ENCODE assay signal across 1 cellular context in the genomic region with DNA sequence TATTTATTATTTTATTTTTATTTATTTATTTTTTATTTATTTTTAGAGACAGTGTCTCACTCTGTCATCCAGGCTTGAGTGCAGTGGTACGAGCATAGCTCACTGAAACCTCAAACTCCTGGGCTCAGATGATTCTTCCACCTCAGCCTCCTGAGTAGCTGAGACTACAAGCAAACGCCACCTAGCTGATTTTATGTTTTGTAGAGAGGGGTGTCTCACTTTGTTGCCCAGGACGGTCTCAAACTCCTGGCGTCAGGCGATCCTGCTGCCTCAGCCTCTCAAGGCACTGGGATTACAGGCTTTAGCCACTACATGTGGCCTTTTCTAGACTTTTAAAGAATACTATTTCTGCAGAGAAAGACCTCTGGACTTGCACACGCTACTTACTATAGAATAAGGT.
TF ChIP-seq lines count a peak whose summit lies in the region.

No MANE protein-coding gene starts in this region.

TF ChIP-seq in IMR-90, 13 proteins besides CTCF, POLR2A, EP300 and RAD21:
- TF ChIP-seq MXI1 (IDR thresholded peaks at IDR 0.05; ENCODE audit: borderline replicate concordance, low read depth, low read length) (no peak), RCOR1 (IDR thresholded peaks at IDR 0.05; ENCODE audit: insufficient replicate concordance, low read length) (no peak), CEBPB (IDR thresholded peaks at IDR 0.05; ENCODE audit: low read depth, low read length) (no peak), BHLHE40 (IDR thresholded peaks at IDR 0.05; ENCODE audit: low read depth, low read length) (no peak)
- TF ChIP-seq, protein P1, sequence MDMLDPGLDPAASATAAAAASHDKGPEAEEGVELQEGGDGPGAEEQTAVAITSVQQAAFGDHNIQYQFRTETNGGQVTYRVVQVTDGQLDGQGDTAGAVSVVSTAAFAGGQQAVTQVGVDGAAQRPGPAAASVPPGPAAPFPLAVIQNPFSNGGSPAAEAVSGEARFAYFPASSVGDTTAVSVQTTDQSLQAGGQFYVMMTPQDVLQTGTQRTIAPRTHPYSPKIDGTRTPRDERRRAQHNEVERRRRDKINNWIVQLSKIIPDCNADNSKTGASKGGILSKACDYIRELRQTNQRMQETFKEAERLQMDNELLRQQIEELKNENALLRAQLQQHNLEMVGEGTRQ (IDR thresholded peaks at IDR 0.05; ENCODE audit: low read depth, low read length), result no peak
- TF ChIP-seq, protein P2, sequence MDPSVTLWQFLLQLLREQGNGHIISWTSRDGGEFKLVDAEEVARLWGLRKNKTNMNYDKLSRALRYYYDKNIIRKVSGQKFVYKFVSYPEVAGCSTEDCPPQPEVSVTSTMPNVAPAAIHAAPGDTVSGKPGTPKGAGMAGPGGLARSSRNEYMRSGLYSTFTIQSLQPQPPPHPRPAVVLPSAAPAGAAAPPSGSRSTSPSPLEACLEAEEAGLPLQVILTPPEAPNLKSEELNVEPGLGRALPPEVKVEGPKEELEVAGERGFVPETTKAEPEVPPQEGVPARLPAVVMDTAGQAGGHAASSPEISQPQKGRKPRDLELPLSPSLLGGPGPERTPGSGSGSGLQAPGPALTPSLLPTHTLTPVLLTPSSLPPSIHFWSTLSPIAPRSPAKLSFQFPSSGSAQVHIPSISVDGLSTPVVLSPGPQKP (IDR thresholded peaks at IDR 0.05; ENCODE audit: borderline replicate concordance, low read depth, low read length), result no peak
